ENCODE assay signal across 7 cellular contexts in the genomic region with DNA sequence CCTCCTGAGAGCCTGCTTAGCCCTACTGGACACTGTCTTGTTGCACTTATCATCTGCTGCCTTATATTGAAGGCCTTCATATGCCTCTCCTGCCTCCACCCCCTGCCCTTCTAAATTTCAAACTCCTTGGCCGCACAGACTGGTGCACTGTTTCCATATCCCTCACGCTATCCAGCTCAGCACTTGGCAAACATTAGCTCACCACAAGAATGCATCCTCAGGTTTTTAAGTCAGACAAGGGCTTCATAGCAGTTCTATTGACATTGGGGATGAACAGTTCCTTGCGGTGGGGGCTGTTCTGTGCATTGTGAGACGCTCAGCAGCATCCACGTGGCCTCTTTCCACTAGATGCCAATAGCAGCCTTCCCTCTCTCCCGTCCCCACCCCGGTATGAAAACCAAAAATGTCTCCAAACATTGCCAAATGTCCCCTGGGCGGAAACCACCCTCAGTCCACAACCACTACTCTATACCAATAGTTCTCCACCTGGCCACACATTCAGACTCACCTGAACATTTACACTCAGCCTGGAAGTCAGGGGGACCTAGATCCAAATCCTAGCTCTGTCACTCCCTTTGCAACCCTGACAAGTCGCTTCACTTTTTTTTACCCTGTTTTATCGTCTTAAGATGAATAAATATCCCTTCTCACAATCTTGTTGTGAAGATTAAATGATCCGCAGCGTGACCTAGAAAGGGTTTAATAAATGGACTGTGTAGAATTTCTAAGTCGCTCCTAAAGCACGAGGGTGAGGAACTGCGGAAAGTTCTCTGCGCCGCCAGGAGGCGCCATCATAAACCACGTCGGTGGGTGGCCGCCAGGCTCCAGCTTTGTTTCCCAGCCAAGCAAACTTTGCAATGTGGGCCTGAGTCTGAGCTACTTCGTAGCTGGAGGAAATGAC. TPM values are rescaled to one million over a fixed set of nuclear protein-coding genes. Genes with fewer than 3 reads are reported as not detected.
A peak's percentile ranks its signal among the peaks of the same experiment; 100 is the strongest.
DNase-seq lines count a peak whose midpoint lies in the region; ATAC-seq and TF ChIP-seq lines count a peak whose summit lies in the region.

No MANE protein-coding gene starts in this region.

- H3K4me3 ChIP-seq in neural progenitor cell, result no peak overlapping the region

- H3K27ac Mint-ChIP-seq in activated CD8-positive, alpha-beta T cell treated with anti-CD3 and anti-CD28 coated beads, Interleukin-2, amount 10 ng/mL, durations not matched to agents 7 days and 5 days, result no peak overlapping the region
- H3K27ac Mint-ChIP-seq in neural progenitor cell, result no peak overlapping the region

- DNase-seq in NCI-H2029 (lab: John Stamatoyannopoulos, UW) (peak; percentile 44), neural progenitor cell (ENCODE audit: low spot score) (peak; percentile 79)
- DNase-seq in activated CD8-positive, alpha-beta T cell treated with anti-CD3 and anti-CD28 coated beads, Interleukin-2, amount 10 ng/mL, durations not matched to agents 7 days and 5 days, result peak; percentile 63

- no peaks in the 10 kb centered on the region for H3K9me3 Mint-ChIP-seq in activated CD8-positive, alpha-beta T cell treated with anti-CD3 and anti-CD28 coated beads, Interleukin-2, amount 10 ng/mL, durations not matched to agents 7 days and 5 days (ENCODE audit: insufficient read depth)
- no peaks in the 10 kb centered on the region for H3K9me3 Mint-ChIP-seq in neural progenitor cell

- no peaks in the 10 kb centered on the region for H3K79me2 ChIP-seq in neural progenitor cell (ENCODE audit: low read depth)

- no peaks in the 10 kb centered on the region for H3K4me1 ChIP-seq in neural progenitor cell

- no peak overlapping the region for H3K4me2 ChIP-seq in neural progenitor cell

- TF ChIP-seq CTCF in GM12872 (IDR thresholded peaks at IDR 0.05; ENCODE audit: insufficient read depth, low read depth, low read length) (peak; percentile 88), neural progenitor cell (IDR thresholded peaks at IDR 0.05) (peak; percentile 83)

- H2AFZ ChIP-seq in neural progenitor cell (replicated peaks), result no peak overlapping the region

- CTCF ChIA-PET in activated CD8-positive, alpha-beta T cell treated with anti-CD3 and anti-CD28 coated beads, Interleukin-2, amount 10 ng/mL, durations not matched to agents 7 days and 5 days (lab: Charles Lee), result interaction anchor here (0.6 to 6.1 kb wide), 33 partner anchors 8 to 236 kb away, joined by 3 to 152 read pairs (median 4); a partner anchor contains a TSS

- POLR2A ChIA-PET in activated CD8-positive, alpha-beta T cell treated with anti-CD3 and anti-CD28 coated beads, Interleukin-2, amount 10 ng/mL, durations not matched to agents 7 days and 5 days (lab: Charles Lee), result interaction anchor here (0.6 kb wide), 1 partner anchor 322 kb away, joined by 3 read pairs; no protein-coding TSS in a partner anchor

- H3K36me3 ChIP-seq in neural progenitor cell, result no peaks in the 10 kb centered on the region

- H3K27me3 ChIP-seq in neural progenitor cell, result peaks cover 31% of the 10 kb centered on the region

- H3K9ac ChIP-seq in neural progenitor cell, result no peak overlapping the region

- no peak overlapping the region for H3K4me3 Mint-ChIP-seq in activated CD8-positive, alpha-beta T cell treated with anti-CD3 and anti-CD28 coated beads, Interleukin-2, amount 10 ng/mL, durations not matched to agents 7 days and 5 days
- no peak overlapping the region for H3K4me3 Mint-ChIP-seq in neural progenitor cell

- H3K36me3 Mint-ChIP-seq in activated CD8-positive, alpha-beta T cell treated with anti-CD3 and anti-CD28 coated beads, Interleukin-2, amount 10 ng/mL, durations not matched to agents 7 days and 5 days (ENCODE audit: low read depth), result no peaks in the 10 kb centered on the region
- no peaks in the 10 kb centered on the region for H3K36me3 Mint-ChIP-seq in neural progenitor cell

- H3K4me1 Mint-ChIP-seq in activated CD8-positive, alpha-beta T cell treated with anti-CD3 and anti-CD28 coated beads, Interleukin-2, amount 10 ng/mL, durations not matched to agents 7 days and 5 days (ENCODE audit: low read depth), result no peaks in the 10 kb centered on the region
- no peaks in the 10 kb centered on the region for H3K4me1 Mint-ChIP-seq in neural progenitor cell

- H3K9me3 ChIP-seq in neural progenitor cell (ENCODE audit: low read depth), result no peaks in the 10 kb centered on the region

- ATAC-seq in activated CD8-positive, alpha-beta T cell treated with anti-CD3 and anti-CD28 coated beads, Interleukin-2, amount 10 ng/mL, durations not matched to agents 7 days and 5 days, result peak; percentile 42
- ATAC-seq in esophagus mucosa (peak; percentile 28), GM19328 (IDR thresholded peaks at IDR 0.05; ENCODE audit: unreplicated experiment) (no peak), GM21515 (IDR thresholded peaks at IDR 0.05; ENCODE audit: unreplicated experiment) (no peak)

- peaks cover 31% of the 10 kb centered on the region for H3K27me3 Mint-ChIP-seq in activated CD8-positive, alpha-beta T cell treated with anti-CD3 and anti-CD28 coated beads, Interleukin-2, amount 10 ng/mL, durations not matched to agents 7 days and 5 days (ENCODE audit: low read depth)
- H3K27me3 Mint-ChIP-seq in neural progenitor cell (ENCODE audit: insufficient read depth, low read depth), result peaks cover 5% of the 10 kb centered on the region

- no peaks in the 10 kb centered on the region for H3F3A ChIP-seq in neural progenitor cell (ENCODE audit: low read depth)

- H3K27ac ChIP-seq in neural progenitor cell, result no peak overlapping the region

- H4K20me1 ChIP-seq in neural progenitor cell (ENCODE audit: low read depth), result no peaks in the 10 kb centered on the region

RNA-seq across cellular contexts. Expression of a gene that starts 3.6 kb away (rescaled TPM):
- not detected for total RNA-seq in activated CD8-positive, alpha-beta T cell treated with anti-CD3 and anti-CD28 coated beads, Interleukin-2, amount 10 ng/mL, durations not matched to agents 7 days and 5 days
- total RNA-seq in esophagus mucosa (not detected), neural progenitor cell (ENCODE audit: low replicate concordance) (not detected in 2 replicates)

RNA-seq across cellular contexts. Expression of a gene that starts 37.4 kb away (rescaled TPM):
- not detected for total RNA-seq in activated CD8-positive, alpha-beta T cell treated with anti-CD3 and anti-CD28 coated beads, Interleukin-2, amount 10 ng/mL, durations not matched to agents 7 days and 5 days
- total RNA-seq in esophagus mucosa (268 TPM), neural progenitor cell (ENCODE audit: low replicate concordance) (not detected in 2 replicates)

RNA-seq across cellular contexts. Expression of a gene that starts 51.7 kb away (rescaled TPM):
- not detected for total RNA-seq in activated CD8-positive, alpha-beta T cell treated with anti-CD3 and anti-CD28 coated beads, Interleukin-2, amount 10 ng/mL, durations not matched to agents 7 days and 5 days
- not detected for total RNA-seq in esophagus mucosa
- not detected in 2 replicates for total RNA-seq in neural progenitor cell (ENCODE audit: low replicate concordance)

RNA-seq across cellular contexts. Expression of a gene that starts 52.1 kb away (rescaled TPM):
- total RNA-seq in activated CD8-positive, alpha-beta T cell treated with anti-CD3 and anti-CD28 coated beads, Interleukin-2, amount 10 ng/mL, durations not matched to agents 7 days and 5 days, result not detected
- total RNA-seq in esophagus mucosa (not detected), neural progenitor cell (ENCODE audit: low replicate concordance) (not detected in 2 replicates)

Comparison
In these comparisons a context has a peak if more than half of its experiments do, and no peak if none do; other contexts are left out.
1. ATAC-seq: peak in activated CD8-positive, alpha-beta T cell treated with anti-CD3 and anti-CD28 coated beads, Interleukin-2, amount 10 ng/mL, durations not matched to agents 7 days and 5 days (single experiment) and esophagus mucosa (single experiment); none in GM19328 (single experiment) and GM21515 (single experiment).
2. RNA of a gene that starts 37.4 kb away (total RNA-seq): 268 TPM in esophagus mucosa (single experiment); not detected in activated CD8-positive, alpha-beta T cell treated with anti-CD3 and anti-CD28 coated beads, Interleukin-2, amount 10 ng/mL, durations not matched to agents 7 days and 5 days and not detected in neural progenitor cell; every median in the first group is over 100 times any median in the second.
3. Peak in every context shown above with its lines, with median percentiles within 50 percentile points of each other: DNase-seq.